ENCODE assay signal across 1 cellular context in the genomic region with DNA sequence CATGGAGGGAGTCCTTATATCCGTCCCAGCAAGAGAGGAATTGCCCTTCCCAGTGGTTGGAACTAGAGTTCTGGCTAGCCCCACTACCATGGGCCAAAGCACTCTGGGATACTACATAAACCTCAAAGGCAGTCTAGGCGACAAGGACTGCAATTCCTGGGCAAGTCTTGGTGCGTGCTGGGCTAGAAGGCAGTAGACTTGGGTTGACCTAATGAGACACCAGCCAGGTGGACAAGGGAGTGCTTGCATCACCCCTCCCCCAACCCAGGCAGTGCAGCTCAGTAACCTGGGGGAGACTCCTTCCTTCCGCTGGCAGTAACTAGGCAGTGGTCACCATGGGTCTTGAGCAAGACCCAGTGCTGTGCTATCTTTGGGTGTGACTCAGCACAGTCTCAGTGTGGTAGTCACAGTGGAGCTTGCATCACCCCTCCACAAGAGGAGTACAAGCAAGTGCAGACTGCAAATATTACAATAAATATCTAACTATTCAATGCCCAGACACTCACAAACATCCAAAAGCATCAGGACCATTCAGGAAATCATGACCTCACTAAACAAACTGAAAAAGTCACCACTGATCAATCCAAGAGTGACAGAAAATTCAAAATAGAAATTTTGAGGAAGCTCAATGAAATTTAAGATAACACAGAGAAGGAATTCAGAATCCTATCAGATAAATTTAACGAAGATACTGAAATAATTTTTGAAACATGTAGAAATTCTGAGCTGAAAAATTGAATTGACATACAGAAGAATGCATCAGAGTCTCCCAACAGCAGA.
TF ChIP-seq lines count a peak whose summit lies in the region.

No MANE protein-coding gene starts in this region.

TF ChIP-seq in K562, 482 proteins besides CTCF, POLR2A, EP300 and RAD21 (continued from another document and continues in another):
- TF ChIP-seq, protein P1, sequence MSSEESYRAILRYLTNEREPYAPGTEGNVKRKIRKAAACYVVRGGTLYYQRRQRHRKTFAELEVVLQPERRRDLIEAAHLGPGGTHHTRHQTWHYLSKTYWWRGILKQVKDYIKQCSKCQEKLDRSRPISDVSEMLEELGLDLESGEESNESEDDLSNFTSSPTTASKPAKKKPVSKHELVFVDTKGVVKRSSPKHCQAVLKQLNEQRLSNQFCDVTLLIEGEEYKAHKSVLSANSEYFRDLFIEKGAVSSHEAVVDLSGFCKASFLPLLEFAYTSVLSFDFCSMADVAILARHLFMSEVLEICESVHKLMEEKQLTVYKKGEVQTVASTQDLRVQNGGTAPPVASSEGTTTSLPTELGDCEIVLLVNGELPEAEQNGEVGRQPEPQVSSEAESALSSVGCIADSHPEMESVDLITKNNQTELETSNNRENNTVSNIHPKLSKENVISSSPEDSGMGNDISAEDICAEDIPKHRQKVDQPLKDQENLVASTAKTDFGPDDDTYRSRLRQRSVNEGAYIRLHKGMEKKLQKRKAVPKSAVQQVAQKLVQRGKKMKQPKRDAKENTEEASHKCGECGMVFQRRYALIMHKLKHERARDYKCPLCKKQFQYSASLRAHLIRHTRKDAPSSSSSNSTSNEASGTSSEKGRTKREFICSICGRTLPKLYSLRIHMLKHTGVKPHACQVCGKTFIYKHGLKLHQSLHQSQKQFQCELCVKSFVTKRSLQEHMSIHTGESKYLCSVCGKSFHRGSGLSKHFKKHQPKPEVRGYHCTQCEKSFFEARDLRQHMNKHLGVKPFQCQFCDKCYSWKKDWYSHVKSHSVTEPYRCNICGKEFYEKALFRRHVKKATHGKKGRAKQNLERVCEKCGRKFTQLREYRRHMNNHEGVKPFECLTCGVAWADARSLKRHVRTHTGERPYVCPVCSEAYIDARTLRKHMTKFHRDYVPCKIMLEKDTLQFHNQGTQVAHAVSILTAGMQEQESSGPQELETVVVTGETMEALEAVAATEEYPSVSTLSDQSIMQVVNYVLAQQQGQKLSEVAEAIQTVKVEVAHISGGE (CRISPR knock-in tag; IDR thresholded peaks at IDR 0.05): peak in 1 of 3 experiments; percentile 16; a peak in 1 of 6 replicates
- TF ChIP-seq CCAR2 (IDR thresholded peaks at IDR 0.05; ENCODE audit: low read depth, low read length): no peak
- TF ChIP-seq TAF7 (tag; IDR thresholded peaks at IDR 0.05): peak; percentile 24; the same call in 1 of the 2 replicates
- TF ChIP-seq CBX2 (IDR thresholded peaks at IDR 0.05; ENCODE audit: insufficient read depth, low read length, poor library complexity, severe bottlenecking): no peak
- TF ChIP-seq TRIM28 (IDR thresholded peaks at IDR 0.05): peak; percentile 79; the same call in 1 of the 2 replicates
- no peak; the same call in 1 of the 2 replicates for TF ChIP-seq NR2C1 (IDR thresholded peaks at IDR 0.05)
- TF ChIP-seq NR2C1 (tag; IDR thresholded peaks at IDR 0.05): peak; percentile 61
- TF ChIP-seq KLF1 (tag; IDR thresholded peaks at IDR 0.05): peak; percentile 74; the same call in 1 of the 2 replicates
- peak; percentile 73; the same call in 1 of the 2 replicates for TF ChIP-seq ESRRA (IDR thresholded peaks at IDR 0.05; ENCODE audit: borderline replicate concordance, low read depth)
- TF ChIP-seq HDAC1 (IDR thresholded peaks at IDR 0.05): peak in 1 of 2 experiments; percentile 71; a peak in 2 of 4 replicates
- TF ChIP-seq, protein P2, sequence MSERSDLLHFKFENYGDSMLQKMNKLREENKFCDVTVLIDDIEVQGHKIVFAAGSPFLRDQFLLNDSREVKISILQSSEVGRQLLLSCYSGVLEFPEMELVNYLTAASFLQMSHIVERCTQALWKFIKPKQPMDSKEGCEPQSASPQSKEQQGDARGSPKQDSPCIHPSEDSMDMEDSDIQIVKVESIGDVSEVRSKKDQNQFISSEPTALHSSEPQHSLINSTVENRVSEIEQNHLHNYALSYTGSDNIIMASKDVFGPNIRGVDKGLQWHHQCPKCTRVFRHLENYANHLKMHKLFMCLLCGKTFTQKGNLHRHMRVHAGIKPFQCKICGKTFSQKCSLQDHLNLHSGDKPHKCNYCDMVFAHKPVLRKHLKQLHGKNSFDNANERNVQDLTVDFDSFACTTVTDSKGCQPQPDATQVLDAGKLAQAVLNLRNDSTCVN (CRISPR knock-in tag; IDR thresholded peaks at IDR 0.05): 0 out of 2 replicates have a peak, but pooled peaks have one; percentile 32
- no peak for TF ChIP-seq ZNF23 (CRISPR knock-in tag; IDR thresholded peaks at IDR 0.05)
- peak; percentile 45; the same call in 1 of the 2 replicates for TF ChIP-seq MBD2 (IDR thresholded peaks at IDR 0.05; ENCODE audit: borderline replicate concordance, low read depth)
- 0 out of 4 replicates have a peak, but pooled peaks of 1 of the 2 experiments have one; percentile 59 for TF ChIP-seq TEAD1 (CRISPR knock-in tag; IDR thresholded peaks at IDR 0.05)
- TF ChIP-seq FOXP1 (CRISPR knock-in tag; IDR thresholded peaks at IDR 0.05): no peak
- TF ChIP-seq, protein P3, sequence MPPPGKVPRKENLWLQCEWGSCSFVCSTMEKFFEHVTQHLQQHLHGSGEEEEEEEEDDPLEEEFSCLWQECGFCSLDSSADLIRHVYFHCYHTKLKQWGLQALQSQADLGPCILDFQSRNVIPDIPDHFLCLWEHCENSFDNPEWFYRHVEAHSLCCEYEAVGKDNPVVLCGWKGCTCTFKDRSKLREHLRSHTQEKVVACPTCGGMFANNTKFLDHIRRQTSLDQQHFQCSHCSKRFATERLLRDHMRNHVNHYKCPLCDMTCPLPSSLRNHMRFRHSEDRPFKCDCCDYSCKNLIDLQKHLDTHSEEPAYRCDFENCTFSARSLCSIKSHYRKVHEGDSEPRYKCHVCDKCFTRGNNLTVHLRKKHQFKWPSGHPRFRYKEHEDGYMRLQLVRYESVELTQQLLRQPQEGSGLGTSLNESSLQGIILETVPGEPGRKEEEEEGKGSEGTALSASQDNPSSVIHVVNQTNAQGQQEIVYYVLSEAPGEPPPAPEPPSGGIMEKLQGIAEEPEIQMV (tag; conservative IDR thresholded peaks at IDR 0.05; ENCODE audit: low read depth): 0 out of 2 replicates have a peak, but pooled peaks have one; percentile 48
- TF ChIP-seq ETV5 (CRISPR knock-in tag; IDR thresholded peaks at IDR 0.05; ENCODE audit: low read depth): peak; percentile 98
- no peak for TF ChIP-seq NR2C2 (CRISPR knock-in tag; IDR thresholded peaks at IDR 0.05)
- TF ChIP-seq NR2C2 (tag; IDR thresholded peaks at IDR 0.05): peak; percentile 72
- TF ChIP-seq ZNF165 (CRISPR knock-in tag; IDR thresholded peaks at IDR 0.05; ENCODE audit: borderline replicate concordance): no peak
- TF ChIP-seq, protein P4, sequence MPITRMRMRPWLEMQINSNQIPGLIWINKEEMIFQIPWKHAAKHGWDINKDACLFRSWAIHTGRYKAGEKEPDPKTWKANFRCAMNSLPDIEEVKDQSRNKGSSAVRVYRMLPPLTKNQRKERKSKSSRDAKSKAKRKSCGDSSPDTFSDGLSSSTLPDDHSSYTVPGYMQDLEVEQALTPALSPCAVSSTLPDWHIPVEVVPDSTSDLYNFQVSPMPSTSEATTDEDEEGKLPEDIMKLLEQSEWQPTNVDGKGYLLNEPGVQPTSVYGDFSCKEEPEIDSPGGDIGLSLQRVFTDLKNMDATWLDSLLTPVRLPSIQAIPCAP (CRISPR knock-in tag; IDR thresholded peaks at IDR 0.05; ENCODE audit: borderline replicate concordance): no peak
- TF ChIP-seq, protein P5, sequence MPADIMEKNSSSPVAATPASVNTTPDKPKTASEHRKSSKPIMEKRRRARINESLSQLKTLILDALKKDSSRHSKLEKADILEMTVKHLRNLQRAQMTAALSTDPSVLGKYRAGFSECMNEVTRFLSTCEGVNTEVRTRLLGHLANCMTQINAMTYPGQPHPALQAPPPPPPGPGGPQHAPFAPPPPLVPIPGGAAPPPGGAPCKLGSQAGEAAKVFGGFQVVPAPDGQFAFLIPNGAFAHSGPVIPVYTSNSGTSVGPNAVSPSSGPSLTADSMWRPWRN (IDR thresholded peaks at IDR 0.05; ENCODE audit: low read depth): no peak
- peak; percentile 90 for TF ChIP-seq NFRKB (IDR thresholded peaks at IDR 0.05; ENCODE audit: low read depth)
- TF ChIP-seq TGIF2 (CRISPR knock-in tag; IDR thresholded peaks at IDR 0.05): no peak
- TF ChIP-seq, protein P6, sequence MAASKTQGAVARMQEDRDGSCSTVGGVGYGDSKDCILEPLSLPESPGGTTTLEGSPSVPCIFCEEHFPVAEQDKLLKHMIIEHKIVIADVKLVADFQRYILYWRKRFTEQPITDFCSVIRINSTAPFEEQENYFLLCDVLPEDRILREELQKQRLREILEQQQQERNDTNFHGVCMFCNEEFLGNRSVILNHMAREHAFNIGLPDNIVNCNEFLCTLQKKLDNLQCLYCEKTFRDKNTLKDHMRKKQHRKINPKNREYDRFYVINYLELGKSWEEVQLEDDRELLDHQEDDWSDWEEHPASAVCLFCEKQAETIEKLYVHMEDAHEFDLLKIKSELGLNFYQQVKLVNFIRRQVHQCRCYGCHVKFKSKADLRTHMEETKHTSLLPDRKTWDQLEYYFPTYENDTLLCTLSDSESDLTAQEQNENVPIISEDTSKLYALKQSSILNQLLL (CRISPR knock-in tag; IDR thresholded peaks at IDR 0.05; ENCODE audit: borderline replicate concordance): no peak
- 0 out of 2 replicates have a peak, but pooled peaks have one; percentile 20 for TF ChIP-seq RAD51 (IDR thresholded peaks at IDR 0.05; ENCODE audit: borderline replicate concordance, low read depth)
- TF ChIP-seq ZKSCAN8 (CRISPR knock-in tag; IDR thresholded peaks at IDR 0.05): peak; percentile 87; the same call in 1 of the 2 replicates
- TF ChIP-seq SRSF1 (IDR thresholded peaks at IDR 0.05; ENCODE audit: low read depth, low read length): no peak
- TF ChIP-seq ZBTB17 (CRISPR knock-in tag; IDR thresholded peaks at IDR 0.05): peak; percentile 85; the same call in 1 of the 2 replicates
- TF ChIP-seq CEBPB (tag; IDR thresholded peaks at IDR 0.05): peak; percentile 100
- TF ChIP-seq ZNF274 (IDR thresholded peaks at IDR 0.05; ENCODE audit: borderline replicate concordance, low read depth, low read length): no peak
- no peak for TF ChIP-seq FUS (optimal IDR thresholded peaks at IDR 0.05; ENCODE audit: low read depth, low read length)
- TF ChIP-seq ZBTB1 (CRISPR knock-in tag; IDR thresholded peaks at IDR 0.05; ENCODE audit: borderline replicate concordance, low read depth): no peak
- TF ChIP-seq ZKSCAN3 (CRISPR knock-in tag; IDR thresholded peaks at IDR 0.05): no peak
- peak; percentile 98 to 99 for TF ChIP-seq TRIM24 (IDR thresholded peaks at IDR 0.05)
- TF ChIP-seq, protein P7, sequence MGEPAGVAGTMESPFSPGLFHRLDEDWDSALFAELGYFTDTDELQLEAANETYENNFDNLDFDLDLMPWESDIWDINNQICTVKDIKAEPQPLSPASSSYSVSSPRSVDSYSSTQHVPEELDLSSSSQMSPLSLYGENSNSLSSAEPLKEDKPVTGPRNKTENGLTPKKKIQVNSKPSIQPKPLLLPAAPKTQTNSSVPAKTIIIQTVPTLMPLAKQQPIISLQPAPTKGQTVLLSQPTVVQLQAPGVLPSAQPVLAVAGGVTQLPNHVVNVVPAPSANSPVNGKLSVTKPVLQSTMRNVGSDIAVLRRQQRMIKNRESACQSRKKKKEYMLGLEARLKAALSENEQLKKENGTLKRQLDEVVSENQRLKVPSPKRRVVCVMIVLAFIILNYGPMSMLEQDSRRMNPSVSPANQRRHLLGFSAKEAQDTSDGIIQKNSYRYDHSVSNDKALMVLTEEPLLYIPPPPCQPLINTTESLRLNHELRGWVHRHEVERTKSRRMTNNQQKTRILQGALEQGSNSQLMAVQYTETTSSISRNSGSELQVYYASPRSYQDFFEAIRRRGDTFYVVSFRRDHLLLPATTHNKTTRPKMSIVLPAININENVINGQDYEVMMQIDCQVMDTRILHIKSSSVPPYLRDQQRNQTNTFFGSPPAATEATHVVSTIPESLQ (CRISPR knock-in tag; IDR thresholded peaks at IDR 0.05): no peak
- no peak for TF ChIP-seq ZC3H11A (IDR thresholded peaks at IDR 0.05; ENCODE audit: low read depth, low read length)
- no peak for TF ChIP-seq TCF7 (IDR thresholded peaks at IDR 0.05; ENCODE audit: borderline replicate concordance)
- TF ChIP-seq, protein P8, sequence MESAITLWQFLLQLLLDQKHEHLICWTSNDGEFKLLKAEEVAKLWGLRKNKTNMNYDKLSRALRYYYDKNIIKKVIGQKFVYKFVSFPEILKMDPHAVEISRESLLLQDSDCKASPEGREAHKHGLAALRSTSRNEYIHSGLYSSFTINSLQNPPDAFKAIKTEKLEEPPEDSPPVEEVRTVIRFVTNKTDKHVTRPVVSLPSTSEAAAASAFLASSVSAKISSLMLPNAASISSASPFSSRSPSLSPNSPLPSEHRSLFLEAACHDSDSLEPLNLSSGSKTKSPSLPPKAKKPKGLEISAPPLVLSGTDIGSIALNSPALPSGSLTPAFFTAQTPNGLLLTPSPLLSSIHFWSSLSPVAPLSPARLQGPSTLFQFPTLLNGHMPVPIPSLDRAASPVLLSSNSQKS (CRISPR knock-in tag; IDR thresholded peaks at IDR 0.05): no peak
- TF ChIP-seq CREBBP (IDR thresholded peaks at IDR 0.05; ENCODE audit: low read depth, low read length): no peak
- no peak for TF ChIP-seq BRCA1 (IDR thresholded peaks at IDR 0.05)
- no peak for TF ChIP-seq BRCA1 (CRISPR knock-in tag; IDR thresholded peaks at IDR 0.05)
- TF ChIP-seq, protein P9, sequence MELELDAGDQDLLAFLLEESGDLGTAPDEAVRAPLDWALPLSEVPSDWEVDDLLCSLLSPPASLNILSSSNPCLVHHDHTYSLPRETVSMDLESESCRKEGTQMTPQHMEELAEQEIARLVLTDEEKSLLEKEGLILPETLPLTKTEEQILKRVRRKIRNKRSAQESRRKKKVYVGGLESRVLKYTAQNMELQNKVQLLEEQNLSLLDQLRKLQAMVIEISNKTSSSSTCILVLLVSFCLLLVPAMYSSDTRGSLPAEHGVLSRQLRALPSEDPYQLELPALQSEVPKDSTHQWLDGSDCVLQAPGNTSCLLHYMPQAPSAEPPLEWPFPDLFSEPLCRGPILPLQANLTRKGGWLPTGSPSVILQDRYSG (tag; conservative IDR thresholded peaks at IDR 0.05; ENCODE audit: low read depth): peak; percentile 88
- TF ChIP-seq ZNF707 (CRISPR knock-in tag; conservative IDR thresholded peaks at IDR 0.05): no peak
- TF ChIP-seq EGR1 (conservative IDR thresholded peaks at IDR 0.05): no peak
- TF ChIP-seq, protein P10, sequence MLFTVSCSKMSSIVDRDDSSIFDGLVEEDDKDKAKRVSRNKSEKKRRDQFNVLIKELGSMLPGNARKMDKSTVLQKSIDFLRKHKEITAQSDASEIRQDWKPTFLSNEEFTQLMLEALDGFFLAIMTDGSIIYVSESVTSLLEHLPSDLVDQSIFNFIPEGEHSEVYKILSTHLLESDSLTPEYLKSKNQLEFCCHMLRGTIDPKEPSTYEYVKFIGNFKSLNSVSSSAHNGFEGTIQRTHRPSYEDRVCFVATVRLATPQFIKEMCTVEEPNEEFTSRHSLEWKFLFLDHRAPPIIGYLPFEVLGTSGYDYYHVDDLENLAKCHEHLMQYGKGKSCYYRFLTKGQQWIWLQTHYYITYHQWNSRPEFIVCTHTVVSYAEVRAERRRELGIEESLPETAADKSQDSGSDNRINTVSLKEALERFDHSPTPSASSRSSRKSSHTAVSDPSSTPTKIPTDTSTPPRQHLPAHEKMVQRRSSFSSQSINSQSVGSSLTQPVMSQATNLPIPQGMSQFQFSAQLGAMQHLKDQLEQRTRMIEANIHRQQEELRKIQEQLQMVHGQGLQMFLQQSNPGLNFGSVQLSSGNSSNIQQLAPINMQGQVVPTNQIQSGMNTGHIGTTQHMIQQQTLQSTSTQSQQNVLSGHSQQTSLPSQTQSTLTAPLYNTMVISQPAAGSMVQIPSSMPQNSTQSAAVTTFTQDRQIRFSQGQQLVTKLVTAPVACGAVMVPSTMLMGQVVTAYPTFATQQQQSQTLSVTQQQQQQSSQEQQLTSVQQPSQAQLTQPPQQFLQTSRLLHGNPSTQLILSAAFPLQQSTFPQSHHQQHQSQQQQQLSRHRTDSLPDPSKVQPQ (CRISPR knock-in tag; IDR thresholded peaks at IDR 0.05; ENCODE audit: borderline replicate concordance): no peak
- no peak; the same call in 1 of the 2 replicates for TF ChIP-seq NFXL1 (CRISPR knock-in tag; IDR thresholded peaks at IDR 0.05)
